In the genomic region with DNA sequence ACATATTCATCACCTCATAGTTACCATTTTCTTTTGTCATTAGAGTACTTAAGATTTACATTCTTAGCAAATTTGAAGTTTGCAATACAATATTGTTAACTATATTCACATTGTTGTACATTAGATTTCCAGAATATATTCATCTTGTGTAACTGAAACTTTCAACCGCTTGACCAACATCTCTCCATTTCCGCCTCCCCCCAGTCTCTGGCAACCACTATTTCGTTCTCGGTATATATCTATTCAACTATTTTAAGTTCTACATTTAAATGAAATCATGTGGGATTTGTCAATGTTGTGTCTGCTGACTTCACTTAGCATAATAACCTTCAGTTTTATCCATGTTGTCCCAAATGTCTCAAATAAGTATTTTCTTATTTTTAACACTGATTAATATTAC, we compare ENCODE assay signal across 33 cellular contexts.
"Had no signal": no experiment of that assay in that cellular context is flagged by ENCODE, and none has a peak within 500 bp of the region (broad histone marks: within the 10 kb centered on the region; RNA-seq: fewer than 3 reads in every experiment).

No MANE protein-coding gene starts in this region.

- H3K4me3 ChIP-seq: adrenal gland, ascending aorta, body of pancreas, breast epithelium, cardiac muscle cell had no signal

- FAIRE-seq: astrocyte, bronchial epithelial cell had no signal

- H3K27ac ChIP-seq: adrenal gland, ascending aorta, body of pancreas, brain microvascular endothelial cell, breast epithelium, cardiac muscle cell had no signal

- H3K27me3 ChIP-seq: adrenal gland, ascending aorta, body of pancreas, brain microvascular endothelial cell, breast epithelium, cardiac muscle cell had no signal

- ATAC-seq: activated naive CD4-positive, alpha-beta T cell treated with anti-CD3 and anti-CD28 coated beads, Interleukin-2, amount 50 U/mL, for 72 hours; activated naive CD8-positive, alpha-beta T cell treated with anti-CD3 and anti-CD28 coated beads, Interleukin-2, amount 50 U/mL, for 24 hours; activated T-cell treated with anti-CD3 and anti-CD28 coated beads, Interleukin-2, amount 50 U/mL, for 4 hours; activated T-cell treated with anti-CD3 and anti-CD28 coated beads, Interleukin-2, amount 50 U/mL, for 72 hours; activated T-helper 17 cell treated with anti-CD3 and anti-CD28 coated beads, Interleukin-2, amount 50 U/mL, for 72 hours; body of pancreas had no signal

- H3K36me3 ChIP-seq: adrenal gland, ascending aorta, brain microvascular endothelial cell, breast epithelium, cardiac muscle cell had no signal

- H3K9me3 ChIP-seq: adrenal gland, ascending aorta, body of pancreas, breast epithelium had no signal

- H3K4me1 ChIP-seq: adrenal gland, ascending aorta, body of pancreas, breast epithelium had no signal

- DNase-seq: activated effector memory CD4-positive, alpha-beta T cell treated with anti-CD3 and anti-CD28 coated beads, Interleukin-2, amount 50 U/mL, for 16 hours; activated effector memory CD4-positive, alpha-beta T cell treated with Interleukin-2 at 50 U/mL for 16 hours; activated gamma-delta T cell; activated gamma-delta T cell treated with Interleukin-2 at 50 U/mL for 16 hours; activated naive CD4-positive, alpha-beta T cell; activated naive CD4-positive, alpha-beta T cell treated with anti-CD3 and anti-CD28 coated beads for 36 hours; activated naive CD4-positive, alpha-beta T cell treated with anti-CD3 and anti-CD28 coated beads, Interleukin-2, amount 10 ng/mL, durations not matched to agents 7 days and 5 days; activated naive CD4-positive, alpha-beta T cell treated with anti-CD3 and anti-CD28 coated beads, Interleukin-2, amount 50 U/mL, for 16 hours; activated naive CD4-positive, alpha-beta T cell treated with Interleukin-2 at 50 U/mL for 16 hours; activated naive CD8-positive, alpha-beta T cell treated with anti-CD3 and anti-CD28 coated beads for 36 hours; activated naive CD8-positive, alpha-beta T cell treated with anti-CD3 and anti-CD28 coated beads, Interleukin-2, amount 10 ng/mL, durations not matched to agents 7 days and 5 days; activated naive CD8-positive, alpha-beta T cell treated with anti-CD3 and anti-CD28 coated beads, Interleukin-2, amount 50 U/mL, for 24 hours; activated T-cell treated with anti-CD3 and anti-CD28 coated beads, Interleukin-2, amount 50 U/mL, for 24 hours; activated T-cell treated with anti-CD3 and anti-CD28 coated beads, Interleukin-2, amount 50 U/mL, for 4 hours; activated T-cell treated with anti-CD3 and anti-CD28 coated beads, Interleukin-2, amount 50 U/mL, for 48 hours; activated T-cell treated with anti-CD3 and anti-CD28 coated beads, Interleukin-2, amount 50 U/mL, for 72 hours; adrenal gland; amniotic stem cell; amygdala; anterior cingulate cortex; aorta; body of pancreas; brain microvascular endothelial cell; caudate nucleus; central memory CD4-positive, alpha-beta T cell; cerebellar nuclear complex had no signal
